ENCODE assay signal across 1 cellular context in genomic region chr6:43488667-43489276, GRCh38.
TF ChIP-seq lines count a peak whose summit lies in the region.

No MANE protein-coding gene starts in this region.

TF ChIP-seq in HepG2, 621 proteins besides CTCF, POLR2A, EP300 and RAD21 (continued from another document and continues in another):
- TF ChIP-seq AHDC1 (CRISPR knock-in tag; IDR thresholded peaks at IDR 0.05; ENCODE audit: borderline replicate concordance) (peak; percentile 78; the same call in 1 of the 2 replicates), ZNF841 (CRISPR knock-in tag; IDR thresholded peaks at IDR 0.05; ENCODE audit: borderline replicate concordance) (no peak), RNF2 (conservative IDR thresholded peaks at IDR 0.05; ENCODE audit: low read depth) (no peak), PLSCR1 (CRISPR knock-in tag; IDR thresholded peaks at IDR 0.05; ENCODE audit: borderline replicate concordance) (no peak), KLF16 (CRISPR knock-in tag; IDR thresholded peaks at IDR 0.05) (no peak), NFE2 (CRISPR knock-in tag; IDR thresholded peaks at IDR 0.05) (no peak), ZNF672 (CRISPR knock-in tag; IDR thresholded peaks at IDR 0.05) (no peak), CCAR2 (optimal IDR thresholded peaks at IDR 0.05; ENCODE audit: low read depth, low read length) (no peak), XBP1 (CRISPR knock-in tag; IDR thresholded peaks at IDR 0.05) (no peak), NFYC (CRISPR knock-in tag; IDR thresholded peaks at IDR 0.05) (no peak), MEIS2 (CRISPR knock-in tag; IDR thresholded peaks at IDR 0.05) (peak; percentile 96), ZNF354B (CRISPR knock-in tag; IDR thresholded peaks at IDR 0.05) (no peak), MAFF (IDR thresholded peaks at IDR 0.05; ENCODE audit: low read depth, low read length) (peak; percentile 48), UBTF (CRISPR knock-in tag; IDR thresholded peaks at IDR 0.05) (no peak), PPARG (CRISPR knock-in tag; conservative IDR thresholded peaks at IDR 0.05) (peak; percentile 95), ZBTB42 (CRISPR knock-in tag; IDR thresholded peaks at IDR 0.05) (no peak), ZNF326 (CRISPR knock-in tag; IDR thresholded peaks at IDR 0.05; ENCODE audit: borderline replicate concordance) (no peak), TBP (CRISPR knock-in tag; IDR thresholded peaks at IDR 0.05) (no peak), ZFP91 (CRISPR knock-in tag; IDR thresholded peaks at IDR 0.05; ENCODE audit: borderline replicate concordance) (no peak), ZFY (CRISPR knock-in tag; IDR thresholded peaks at IDR 0.05) (peak; percentile 76), SP5 (CRISPR knock-in tag; IDR thresholded peaks at IDR 0.05; ENCODE audit: borderline replicate concordance, low read depth) (no peak), PRPF4 (IDR thresholded peaks at IDR 0.05; ENCODE audit: low read depth, low read length, poor library complexity, severe bottlenecking) (no peak), NFATC3 (CRISPR knock-in tag; IDR thresholded peaks at IDR 0.05) (0 out of 2 replicates have a peak, but pooled peaks have one; percentile 60), GFI1 (CRISPR knock-in tag; IDR thresholded peaks at IDR 0.05; ENCODE audit: borderline replicate concordance) (no peak; the same call in 1 of the 2 replicates), ZBTB1 (CRISPR knock-in tag; IDR thresholded peaks at IDR 0.05; ENCODE audit: borderline replicate concordance) (no peak), PLRG1 (conservative IDR thresholded peaks at IDR 0.05) (no peak), ZNF20 (CRISPR knock-in tag; IDR thresholded peaks at IDR 0.05) (no peak), NBN (conservative IDR thresholded peaks at IDR 0.05) (no peak), GMEB1 (CRISPR knock-in tag; IDR thresholded peaks at IDR 0.05; ENCODE audit: borderline replicate concordance) (peak; percentile 34), ZSCAN30 (CRISPR knock-in tag; IDR thresholded peaks at IDR 0.05) (no peak), FLYWCH1 (CRISPR knock-in tag; IDR thresholded peaks at IDR 0.05) (no peak), SRSF4 (IDR thresholded peaks at IDR 0.05; ENCODE audit: low read depth, low read length, poor library complexity, severe bottlenecking) (no peak), FOXO4 (CRISPR knock-in tag; conservative IDR thresholded peaks at IDR 0.05) (no peak)
- TF ChIP-seq, protein P1, sequence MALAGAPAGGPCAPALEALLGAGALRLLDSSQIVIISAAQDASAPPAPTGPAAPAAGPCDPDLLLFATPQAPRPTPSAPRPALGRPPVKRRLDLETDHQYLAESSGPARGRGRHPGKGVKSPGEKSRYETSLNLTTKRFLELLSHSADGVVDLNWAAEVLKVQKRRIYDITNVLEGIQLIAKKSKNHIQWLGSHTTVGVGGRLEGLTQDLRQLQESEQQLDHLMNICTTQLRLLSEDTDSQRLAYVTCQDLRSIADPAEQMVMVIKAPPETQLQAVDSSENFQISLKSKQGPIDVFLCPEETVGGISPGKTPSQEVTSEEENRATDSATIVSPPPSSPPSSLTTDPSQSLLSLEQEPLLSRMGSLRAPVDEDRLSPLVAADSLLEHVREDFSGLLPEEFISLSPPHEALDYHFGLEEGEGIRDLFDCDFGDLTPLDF (CRISPR knock-in tag; IDR thresholded peaks at IDR 0.05) = no peak
- TF ChIP-seq, protein P2, sequence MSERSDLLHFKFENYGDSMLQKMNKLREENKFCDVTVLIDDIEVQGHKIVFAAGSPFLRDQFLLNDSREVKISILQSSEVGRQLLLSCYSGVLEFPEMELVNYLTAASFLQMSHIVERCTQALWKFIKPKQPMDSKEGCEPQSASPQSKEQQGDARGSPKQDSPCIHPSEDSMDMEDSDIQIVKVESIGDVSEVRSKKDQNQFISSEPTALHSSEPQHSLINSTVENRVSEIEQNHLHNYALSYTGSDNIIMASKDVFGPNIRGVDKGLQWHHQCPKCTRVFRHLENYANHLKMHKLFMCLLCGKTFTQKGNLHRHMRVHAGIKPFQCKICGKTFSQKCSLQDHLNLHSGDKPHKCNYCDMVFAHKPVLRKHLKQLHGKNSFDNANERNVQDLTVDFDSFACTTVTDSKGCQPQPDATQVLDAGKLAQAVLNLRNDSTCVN (CRISPR knock-in tag; IDR thresholded peaks at IDR 0.05; ENCODE audit: borderline replicate concordance) = peak; percentile 100
- TF ChIP-seq, protein P3, sequence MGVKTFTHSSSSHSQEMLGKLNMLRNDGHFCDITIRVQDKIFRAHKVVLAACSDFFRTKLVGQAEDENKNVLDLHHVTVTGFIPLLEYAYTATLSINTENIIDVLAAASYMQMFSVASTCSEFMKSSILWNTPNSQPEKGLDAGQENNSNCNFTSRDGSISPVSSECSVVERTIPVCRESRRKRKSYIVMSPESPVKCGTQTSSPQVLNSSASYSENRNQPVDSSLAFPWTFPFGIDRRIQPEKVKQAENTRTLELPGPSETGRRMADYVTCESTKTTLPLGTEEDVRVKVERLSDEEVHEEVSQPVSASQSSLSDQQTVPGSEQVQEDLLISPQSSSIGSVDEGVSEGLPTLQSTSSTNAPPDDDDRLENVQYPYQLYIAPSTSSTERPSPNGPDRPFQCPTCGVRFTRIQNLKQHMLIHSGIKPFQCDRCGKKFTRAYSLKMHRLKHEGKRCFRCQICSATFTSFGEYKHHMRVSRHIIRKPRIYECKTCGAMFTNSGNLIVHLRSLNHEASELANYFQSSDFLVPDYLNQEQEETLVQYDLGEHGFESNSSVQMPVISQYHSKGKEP (CRISPR knock-in tag; IDR thresholded peaks at IDR 0.05) = no peak
- TF ChIP-seq, protein P4, sequence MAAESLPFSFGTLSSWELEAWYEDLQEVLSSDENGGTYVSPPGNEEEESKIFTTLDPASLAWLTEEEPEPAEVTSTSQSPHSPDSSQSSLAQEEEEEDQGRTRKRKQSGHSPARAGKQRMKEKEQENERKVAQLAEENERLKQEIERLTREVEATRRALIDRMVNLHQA (CRISPR knock-in tag; IDR thresholded peaks at IDR 0.05) = no peak
- TF ChIP-seq, protein P5, sequence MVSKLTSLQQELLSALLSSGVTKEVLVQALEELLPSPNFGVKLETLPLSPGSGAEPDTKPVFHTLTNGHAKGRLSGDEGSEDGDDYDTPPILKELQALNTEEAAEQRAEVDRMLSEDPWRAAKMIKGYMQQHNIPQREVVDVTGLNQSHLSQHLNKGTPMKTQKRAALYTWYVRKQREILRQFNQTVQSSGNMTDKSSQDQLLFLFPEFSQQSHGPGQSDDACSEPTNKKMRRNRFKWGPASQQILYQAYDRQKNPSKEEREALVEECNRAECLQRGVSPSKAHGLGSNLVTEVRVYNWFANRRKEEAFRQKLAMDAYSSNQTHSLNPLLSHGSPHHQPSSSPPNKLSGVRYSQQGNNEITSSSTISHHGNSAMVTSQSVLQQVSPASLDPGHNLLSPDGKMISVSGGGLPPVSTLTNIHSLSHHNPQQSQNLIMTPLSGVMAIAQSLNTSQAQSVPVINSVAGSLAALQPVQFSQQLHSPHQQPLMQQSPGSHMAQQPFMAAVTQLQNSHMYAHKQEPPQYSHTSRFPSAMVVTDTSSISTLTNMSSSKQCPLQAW (CRISPR knock-in tag; IDR thresholded peaks at IDR 0.05) = peak; percentile 69; the same call in 1 of the 2 replicates
- TF ChIP-seq, protein P6, sequence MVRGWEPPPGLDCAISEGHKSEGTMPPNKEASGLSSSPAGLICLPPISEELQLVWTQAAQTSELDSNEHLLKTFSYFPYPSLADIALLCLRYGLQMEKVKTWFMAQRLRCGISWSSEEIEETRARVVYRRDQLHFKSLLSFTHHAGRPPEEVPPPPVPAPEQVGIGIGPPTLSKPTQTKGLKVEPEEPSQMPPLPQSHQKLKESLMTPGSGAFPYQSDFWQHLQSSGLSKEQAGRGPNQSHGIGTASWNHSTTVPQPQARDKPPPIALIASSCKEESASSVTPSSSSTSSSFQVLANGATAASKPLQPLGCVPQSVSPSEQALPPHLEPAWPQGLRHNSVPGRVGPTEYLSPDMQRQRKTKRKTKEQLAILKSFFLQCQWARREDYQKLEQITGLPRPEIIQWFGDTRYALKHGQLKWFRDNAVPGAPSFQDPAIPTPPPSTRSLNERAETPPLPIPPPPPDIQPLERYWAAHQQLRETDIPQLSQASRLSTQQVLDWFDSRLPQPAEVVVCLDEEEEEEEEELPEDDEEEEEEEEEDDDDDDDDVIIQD (CRISPR knock-in tag; IDR thresholded peaks at IDR 0.05; ENCODE audit: low read depth) = 0 out of 2 replicates have a peak, but pooled peaks have one; percentile 26
